Comparison of ENCODE assay signal across 25 cellular contexts in the genomic region with DNA sequence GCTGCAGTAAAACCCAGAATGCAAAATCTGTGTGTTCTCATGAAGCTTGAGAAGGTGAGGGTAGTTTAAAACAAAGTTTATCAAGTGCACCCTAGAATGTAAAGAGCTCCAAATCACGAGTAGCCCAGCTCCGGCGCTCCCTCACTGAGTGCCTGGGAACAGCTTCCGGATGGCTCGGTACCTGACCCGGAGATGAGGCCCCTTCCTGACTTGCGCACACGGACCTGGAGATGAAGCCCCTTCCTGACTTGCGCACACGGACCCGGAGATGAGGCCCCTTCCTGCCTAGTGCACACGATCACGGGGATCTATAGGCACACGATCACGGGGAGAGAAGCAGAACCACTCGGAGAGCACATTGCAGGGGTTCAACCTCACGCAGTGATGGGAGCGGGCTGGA.
DNase-seq lines count a peak whose midpoint lies in the region; ATAC-seq and TF ChIP-seq lines count a peak whose summit lies in the region.
"Had no signal": no experiment of that assay in that cellular context is flagged by ENCODE, and none has a peak within 500 bp of the region (broad histone marks: within the 10 kb centered on the region; RNA-seq: fewer than 3 reads in every experiment).

No MANE protein-coding gene starts in this region.

- peak overlapping the region; percentile 62 to 85 (median 70) for H3K27ac ChIP-seq in body of pancreas
- H3K27ac ChIP-seq in foreskin keratinocyte = no peak overlapping the region
- H3K27ac ChIP-seq: HL-60 had no signal

- ATAC-seq in body of pancreas (no peak), foreskin keratinocyte (no peak), GM21360 (IDR thresholded peaks at IDR 0.05; ENCODE audit: unreplicated experiment) (no peak)
- ATAC-seq: GM12878, Panc1 had no signal

- POLR2A ChIA-PET in GM10248 (lab: Yijun Ruan, JAX) = no interaction called here

- no peak overlapping the region for H3K4me3 ChIP-seq in body of pancreas
- H3K4me3 ChIP-seq: GM12878 had no signal

- intact Hi-C loops in body of pancreas (cut with DNase I) = no loop called here

- TF ChIP-seq CTCF in body of pancreas (IDR thresholded peaks at IDR 0.05) (no peak), foreskin keratinocyte (conservative IDR thresholded peaks at IDR 0.05) (no peak), GM10248 (IDR thresholded peaks at IDR 0.05; ENCODE audit: control extremely low read depth, extremely low read depth, low read depth, missing control alignments) (no peak)

- no peaks in the 10 kb centered on the region for H3K9me3 ChIP-seq in body of pancreas
- H3K9me3 ChIP-seq: BE2C had no signal

- H3K4me1 ChIP-seq in body of pancreas (peaks cover 15% of the 10 kb centered on the region), foreskin keratinocyte (no peaks in the 10 kb centered on the region)
- H3K4me1 ChIP-seq: BE2C had no signal

- no peaks in the 10 kb centered on the region for H3K36me3 ChIP-seq in body of pancreas (replicated peaks in 1 of 2; ENCODE audit: insufficient read depth in 1 of 2, low read depth in 2 of 2)
- H3K36me3 ChIP-seq: BE2C had no signal

- DNase-seq in DMS53 (lab: John Stamatoyannopoulos, UW) (peak; percentile 23), DMS53 treated with DMSO at 0.1 percent for 48 hours (lab: John Stamatoyannopoulos, UW; ENCODE audit: unreplicated experiment) (no peak), RPMI8226 (peak; percentile 14), body of pancreas (no peak), foreskin keratinocyte (no peak), GM10248 (ENCODE audit: extremely low spot score) (no peak)
- DNase-seq: 8988T; ACHN; BE2C; CD8-positive, alpha-beta memory T cell; DMS 273 treated with DMSO at 0.1 percent for 48 hours; GOT3; HCEC 1CT; NCI-H1048; NCI-H1417; NCI-H1694; NCI-H2029 treated with DMSO at 0.1 percent for 48 hours; NCI-H226; NCI-H524; NCI-H748 treated with DMSO at 0.1 percent for 48 hours; SIG-M5 had no signal

- TF ChIP-seq POLR2A in body of pancreas (IDR thresholded peaks at IDR 0.05) = no peak

- WGBS in body of pancreas, 2 donors = 92% methylated on average over 15 to 18 of the region's 18 CpGs

- CTCF ChIA-PET in GM10248 (lab: Yijun Ruan, JAX) = no interaction called here

- H3K27me3 ChIP-seq in body of pancreas (no peaks in the 10 kb centered on the region), foreskin keratinocyte (no peaks in the 10 kb centered on the region)
- H3K27me3 ChIP-seq: BE2C had no signal

Comparison
In these comparisons a context has a peak if more than half of its experiments do, and no peak if none do; other contexts are left out.
1. DNase-seq: peak in DMS53 (single experiment) and RPMI8226 (single experiment); none in DMS53 treated with DMSO at 0.1 percent for 48 hours (single experiment), body of pancreas (0 of 4), foreskin keratinocyte (0 of 2) and GM10248 (single experiment).